ENCODE assay signal across 8 cellular contexts in genomic region chr12:47080725-47081502, GRCh38. TPM values are rescaled to one million over a fixed set of nuclear protein-coding genes. Genes with fewer than 3 reads are reported as not detected.
DNase-seq lines count a peak whose midpoint lies in the region; ATAC-seq and TF ChIP-seq lines count a peak whose summit lies in the region.

No MANE protein-coding gene starts in this region.

- no peaks in the 10 kb centered on the region for H3K9me3 Mint-ChIP-seq in immature natural killer cell

- 33 to 36% methylated on average over 26 of the region's 26 CpGs for WGBS in body of pancreas, 2 donors

- H3K27ac Mint-ChIP-seq in immature natural killer cell, result peak overlapping the region; percentile 84 to 99 (median 94)

- no peaks in the 10 kb centered on the region for H3K27me3 ChIP-seq in body of pancreas

- intact Hi-C loops in body of pancreas (cut with DNase I), result loop anchor here (10.0 kb wide), 1 partner anchor 224 kb away; no protein-coding TSS in a partner anchor

- ATAC-seq in body of pancreas (no peak), GM21717 (IDR thresholded peaks at IDR 0.05; ENCODE audit: unreplicated experiment) (no peak)

- H3K4me3 Mint-ChIP-seq in immature natural killer cell, result peak overlapping the region; percentile 90 to 99 (median 97)

- peak in 1 of 3 donors; percentile 17 for TF ChIP-seq POLR2A in body of pancreas (IDR thresholded peaks at IDR 0.05)

- no peak for TF ChIP-seq CTCF in body of pancreas (IDR thresholded peaks at IDR 0.05)

- H3K36me3 ChIP-seq in body of pancreas (replicated peaks in 1 of 2; ENCODE audit: insufficient read depth in 1 of 2, low read depth in 2 of 2), result no peaks in the 10 kb centered on the region

- DNase-seq in SIG-M5 treated with dmso at 0.1 percent for 504 hours (lab: John Stamatoyannopoulos, UW; ENCODE audit: unreplicated experiment) (peak; percentile 58), SIG-M5 (lab: John Stamatoyannopoulos, UW) (no peak), T-helper 2 cell (peak in 4 of 5 experiments; percentile 18 to 75 (median 38)), body of pancreas (peak; percentile 27 to 54 (median 41)), immature natural killer cell (peak; percentile 53 to 62 (median 53)), NCI-H1105 treated with DMSO at 0.1 percent for 48 hours (lab: John Stamatoyannopoulos, UW) (no peak)
- peak; percentile 80 for DNase-seq in stimulated activated CD4-positive, alpha-beta T cell treated with anti-CD3 and anti-CD28 coated beads, Interleukin-15, amount 100 ng/mL, for 24 hours

- peak overlapping the region; percentile 78 to 88 for H3K4me3 ChIP-seq in body of pancreas

- no peaks in the 10 kb centered on the region for H3K9me3 ChIP-seq in body of pancreas

- no peaks in the 10 kb centered on the region for H3K36me3 Mint-ChIP-seq in immature natural killer cell

- H3K27me3 Mint-ChIP-seq in immature natural killer cell (ENCODE audit: low read depth in 3 of 3), result peaks cover 5 to 13% (median 7%) of the 10 kb centered on the region in 3 donors

- H3K4me1 ChIP-seq in body of pancreas, result peaks cover 25% of the 10 kb centered on the region

- H3K4me1 Mint-ChIP-seq in immature natural killer cell, result peaks cover 73 to 81% of the 10 kb centered on the region in 2 donors

- peak overlapping the region in 3 of 4 donors; percentile 74 to 79 (median 79) for H3K27ac ChIP-seq in body of pancreas

RNA-seq across cellular contexts. Expression of gene AMIGO2, which starts 1.2 kb away (rescaled TPM):
- total RNA-seq in body of pancreas, result 1 to 10 TPM; 2.6 to 4.0 TPM
- 10 to 100 TPM in 2 of 3 donors, 1 to 10 TPM in 1; 6.5 to 13.3 (median 12.9) TPM for polyA plus RNA-seq in immature natural killer cell

RNA-seq across cellular contexts. Expression of gene PCED1B, which starts 1.5 kb away (rescaled TPM):
- total RNA-seq in body of pancreas, result 10 to 100 TPM in 1 of 2 donors, 1 to 10 TPM in 1; 2.3 to 14.2 TPM
- 10 to 100 TPM in 1 of 3 donors, 1 to 10 TPM in 2; 3.2 to 26.4 (median 7.4) TPM for polyA plus RNA-seq in immature natural killer cell

Comparison
In these comparisons a context has a peak if more than half of its experiments do, and no peak if none do; other contexts are left out.
1. DNase-seq: peak in SIG-M5 treated with dmso at 0.1 percent for 504 hours (single experiment), T-helper 2 cell (4 of 5), body of pancreas (4 of 4), immature natural killer cell (3 of 3) and stimulated activated CD4-positive, alpha-beta T cell treated with anti-CD3 and anti-CD28 coated beads, Interleukin-15, amount 100 ng/mL, for 24 hours (single experiment); none in SIG-M5 (single experiment) and NCI-H1105 treated with DMSO at 0.1 percent for 48 hours (single experiment).